In the genomic region with DNA sequence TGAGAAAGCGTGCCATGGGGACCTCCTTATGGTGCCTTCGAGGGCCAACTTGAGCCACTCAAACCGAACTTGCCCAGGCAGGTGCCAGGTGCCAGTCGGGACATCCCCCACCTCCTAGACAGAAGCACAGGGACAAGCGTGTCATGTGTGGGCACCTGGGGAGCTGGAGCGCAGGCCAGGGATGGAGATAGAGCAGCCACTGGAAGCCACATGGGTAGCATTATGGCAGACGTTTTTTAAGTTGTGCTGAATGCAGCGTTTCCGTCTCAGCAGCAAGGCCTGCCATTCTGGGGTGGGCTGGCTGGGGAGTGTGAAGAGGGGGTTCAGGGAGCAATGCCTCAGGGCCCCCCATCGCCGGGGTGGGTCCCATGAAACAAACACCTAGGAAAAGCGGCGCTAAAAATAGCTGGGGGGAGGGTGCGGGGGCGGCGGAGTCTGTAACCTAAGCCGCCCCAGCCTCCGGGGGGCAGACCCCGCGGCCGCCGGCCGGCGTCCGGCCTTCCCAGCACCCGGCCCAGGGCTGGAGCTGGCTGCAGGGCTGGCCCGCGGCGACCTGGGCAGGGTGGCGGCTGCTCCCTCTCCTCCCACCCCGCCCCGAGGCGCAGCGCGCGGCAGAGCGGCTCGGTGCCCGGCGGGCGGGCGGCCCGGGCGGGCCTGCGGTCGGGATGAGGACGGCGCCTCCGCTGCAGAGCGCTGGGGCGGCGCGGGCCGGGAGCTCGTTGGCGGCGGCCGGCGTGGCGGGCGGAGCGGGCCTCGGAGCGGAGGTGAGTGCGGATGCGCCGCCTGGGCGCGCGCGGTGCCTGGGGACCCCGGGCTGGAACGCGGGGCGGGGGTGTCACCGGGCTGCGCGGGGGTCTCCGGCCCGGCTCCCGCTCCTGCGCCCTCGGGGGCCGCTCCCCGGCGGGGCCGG, we compare ENCODE assay signal across 8 cellular contexts. TPM values are rescaled to one million over a fixed set of nuclear protein-coding genes. Genes with fewer than 3 reads are reported as not detected.
A peak's percentile ranks its signal among the peaks of the same experiment; 100 is the strongest.
DNase-seq lines count a peak whose midpoint lies in the region; ATAC-seq and TF ChIP-seq lines count a peak whose summit lies in the region.

A gene with protein sequence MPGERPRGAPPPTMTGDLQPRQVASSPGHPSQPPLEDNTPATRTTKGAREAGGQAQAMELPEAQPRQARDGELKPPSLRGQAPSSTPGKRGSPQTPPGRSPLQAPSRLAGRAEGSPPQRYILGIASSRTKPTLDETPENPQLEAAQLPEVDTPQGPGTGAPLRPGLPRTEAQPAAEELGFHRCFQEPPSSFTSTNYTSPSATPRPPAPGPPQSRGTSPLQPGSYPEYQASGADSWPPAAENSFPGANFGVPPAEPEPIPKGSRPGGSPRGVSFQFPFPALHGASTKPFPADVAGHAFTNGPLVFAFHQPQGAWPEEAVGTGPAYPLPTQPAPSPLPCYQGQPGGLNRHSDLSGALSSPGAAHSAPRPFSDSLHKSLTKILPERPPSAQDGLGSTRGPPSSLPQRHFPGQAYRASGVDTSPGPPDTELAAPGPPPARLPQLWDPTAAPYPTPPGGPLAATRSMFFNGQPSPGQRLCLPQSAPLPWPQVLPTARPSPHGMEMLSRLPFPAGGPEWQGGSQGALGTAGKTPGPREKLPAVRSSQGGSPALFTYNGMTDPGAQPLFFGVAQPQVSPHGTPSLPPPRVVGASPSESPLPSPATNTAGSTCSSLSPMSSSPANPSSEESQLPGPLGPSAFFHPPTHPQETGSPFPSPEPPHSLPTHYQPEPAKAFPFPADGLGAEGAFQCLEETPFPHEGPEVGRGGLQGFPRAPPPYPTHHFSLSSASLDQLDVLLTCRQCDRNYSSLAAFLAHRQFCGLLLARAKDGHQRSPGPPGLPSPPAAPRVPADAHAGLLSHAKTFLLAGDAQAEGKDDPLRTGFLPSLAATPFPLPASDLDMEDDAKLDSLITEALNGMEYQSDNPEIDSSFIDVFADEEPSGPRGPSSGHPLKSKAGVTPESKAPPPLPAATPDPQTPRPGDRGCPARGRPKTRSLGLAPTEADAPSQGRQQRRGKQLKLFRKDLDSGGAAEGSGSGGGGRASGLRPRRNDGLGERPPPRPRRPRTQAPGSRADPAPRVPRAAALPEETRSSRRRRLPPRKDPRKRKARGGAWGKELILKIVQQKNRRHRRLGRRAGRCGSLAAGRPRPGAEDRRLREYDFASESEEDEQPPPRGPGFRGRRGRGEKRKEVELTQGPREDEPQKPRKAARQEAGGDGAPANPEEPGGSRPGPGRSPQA (N-terminal part only) (plus strand): TSS at position 469 of the 910 bp plus-strand sequence. CDS start 44,512 bp downstream, outside the sequence.

- H2BK12ac ChIP-seq in neuronal stem cell (ENCODE audit: low read length) = no peak within 1 kb of the TSS

- H3K9ac ChIP-seq in BLaER1 = no peak within 1 kb of the TSS
- peak within 1 kb of the TSS; percentile 67 for H3K9ac ChIP-seq in neuronal stem cell (ENCODE audit: low read depth, low read length, poor library complexity)

- TF ChIP-seq EP300 in gastroesophageal sphincter (IDR thresholded peaks at IDR 0.05) = no peak

- H3K14ac ChIP-seq in neuronal stem cell (ENCODE audit: low read length) = no peak within 1 kb of the TSS

- H3K27me3 ChIP-seq in BLaER1 (peaks cover 58% of the 10 kb centered on the region), Panc1 (ENCODE audit: control insufficient read depth, insufficient read depth, low read length) (no peaks in the 10 kb centered on the region), gastroesophageal sphincter (peaks cover 74% of the 10 kb centered on the region), neuronal stem cell (ENCODE audit: control insufficient read depth in 3 of 3, insufficient read depth in 3 of 3, low read depth in 1 of 3, low read length in 3 of 3) (peaks cover 14 to 86% (median 50%) of the 10 kb centered on the region in 3 experiments)

- intact Hi-C loops in Panc1 (cut with micrococcal nuclease; ENCODE audit: unreplicated experiment) = no loop called here

- H3K9me3 ChIP-seq in BLaER1 = no peaks in the 10 kb centered on the region
- no peaks in the 10 kb centered on the region for H3K9me3 ChIP-seq in Panc1 (ENCODE audit: control insufficient read depth, insufficient read depth, low read depth, low read length)
- H3K9me3 ChIP-seq in gastroesophageal sphincter = no peaks in the 10 kb centered on the region
- H3K9me3 ChIP-seq in neuronal stem cell (replicated peaks in 1 of 2; ENCODE audit: control insufficient read depth in 2 of 2, insufficient read depth in 1 of 2, low read depth in 1 of 2, low read length in 2 of 2) = peaks cover 0 to 15% of the 10 kb centered on the region in 2 donors

- no peaks in the 10 kb centered on the region for H3K79me1 ChIP-seq in neuronal stem cell (ENCODE audit: low read depth, low read length)

- H2BK15ac ChIP-seq in neuronal stem cell (ENCODE audit: low read length) = peak within 1 kb of the TSS; percentile 2

- H3K27ac ChIP-seq in BLaER1 (no peak within 1 kb of the TSS), Panc1 (ENCODE audit: low read length) (peak within 1 kb of the TSS; percentile 39; the same call in 1 of the 2 replicates), gastroesophageal sphincter (peak within 1 kb of the TSS in 1 of 4 donors; percentile 59), neuronal stem cell (replicated peaks; ENCODE audit: low read length) (no peak within 1 kb of the TSS)

- H2BK5ac ChIP-seq in neuronal stem cell (ENCODE audit: low read length) = peak within 1 kb of the TSS; percentile 10

- POLR2A ChIA-PET in Panc1 (lab: Charles Lee) = no interaction called here

- peak within 1 kb of the TSS; percentile 43 for H2AFZ ChIP-seq in neuronal stem cell (ENCODE audit: low read length)

- H3K4me3 ChIP-seq in BLaER1 (peak within 1 kb of the TSS; percentile 57), Panc1 (ENCODE audit: low read depth in 2 of 2, low read length in 2 of 2) (peak within 1 kb of the TSS; percentile 37 to 45), gastroesophageal sphincter (peak within 1 kb of the TSS in 1 of 2 donors; percentile 55), neuronal stem cell (ENCODE audit: low read length in 2 of 2) (peak within 1 kb of the TSS in 1 of 2 donors; percentile 74)

- 31 to 100% methylated on average over 1 to 10 of the region's 87 CpGs for WGBS in gastroesophageal sphincter (ENCODE audit: low coverage in 1 of 2), 2 donors
- no CpG with 5 or more reads among the region's 87 CpGs for WGBS in neuronal stem cell (ENCODE audit: extremely low coverage in 2 of 2, insufficient read length in 2 of 2, insufficient replicate concordance in 1 of 2), 2 donors

- H2AK5ac ChIP-seq in neuronal stem cell (ENCODE audit: low read depth, low read length) = no peak within 1 kb of the TSS

- no peak for TF ChIP-seq POLR2A in gastroesophageal sphincter (IDR thresholded peaks at IDR 0.05)

- H4K8ac ChIP-seq in neuronal stem cell (ENCODE audit: low read depth, low read length) = no peak within 1 kb of the TSS

- H3K4me2 ChIP-seq in BLaER1 (peak within 1 kb of the TSS; percentile 71), neuronal stem cell (ENCODE audit: insufficient read depth, low read length, poor library complexity, severe bottlenecking) (peak within 1 kb of the TSS; percentile 94)

- BruUV-seq in Panc1 (replicated peaks; lab: Mats Ljungman, UMichigan) = no TSS peak

- peaks cover 35% of the 10 kb centered on the region for H4K20me1 ChIP-seq in BLaER1

- H3K4me1 ChIP-seq in BLaER1 (peaks cover 36% of the 10 kb centered on the region), Panc1 (ENCODE audit: control insufficient read depth, insufficient read depth, low read length) (peaks cover 2% of the 10 kb centered on the region), gastroesophageal sphincter (peaks cover 0 to 22% (median 0%) of the 10 kb centered on the region in 3 donors), neuronal stem cell (ENCODE audit: control insufficient read depth in 2 of 2, insufficient read depth in 1 of 2, low read depth in 1 of 2, low read length in 2 of 2) (peaks cover 0 to 8% of the 10 kb centered on the region in 2 donors)

- peak within 1 kb of the TSS; percentile 89 for H3K18ac ChIP-seq in neuronal stem cell (ENCODE audit: low read length)

- DNase-seq in Panc1 (ENCODE audit: low read depth, low spot score) (no peak), neuronal stem cell (ENCODE audit: low spot score) (no peak), NCI-H774 (lab: John Stamatoyannopoulos, UW) (no peak), epidermal melanocyte (ENCODE audit: insufficient read length, low spot score) (no peak), HPDE6-E6E7 (ENCODE audit: extremely low spot score) (no peak), KG1 (lab: John Stamatoyannopoulos, UW) (no peak)

- H3K36me3 ChIP-seq in BLaER1 (no peaks in the 10 kb centered on the region), Panc1 (ENCODE audit: control insufficient read depth, insufficient read depth, low read length) (no peaks in the 10 kb centered on the region), gastroesophageal sphincter (no peaks in the 10 kb centered on the region), neuronal stem cell (replicated peaks in 1 of 2; ENCODE audit: control insufficient read depth in 2 of 2, insufficient read depth in 2 of 2, low read length in 2 of 2) (peaks cover 0 to 3% of the 10 kb centered on the region in 2 donors)

- peak within 1 kb of the TSS; percentile 56 for H2BK120ac ChIP-seq in neuronal stem cell (ENCODE audit: low read depth, low read length)

- in situ Hi-C loops in Panc1 (cut with HindIII; ENCODE audit: low pct_unique_long_range_greater_than_20kb, low sequenced_read_pairs) = no loop called here

- H3K4ac ChIP-seq in neuronal stem cell (ENCODE audit: low read length) = no peak within 1 kb of the TSS

- no peak within 1 kb of the TSS for H4K91ac ChIP-seq in neuronal stem cell (ENCODE audit: low read depth, low read length, poor library complexity)

- ATAC-seq in Panc1 = peak; percentile 75
- ATAC-seq in gastroesophageal sphincter = peak; percentile 56

- CTCF ChIA-PET in Panc1 (lab: Charles Lee) = interaction anchor here (0.6 kb wide), 1 partner anchor 8 kb away, joined by 4 read pairs; no protein-coding TSS in a partner anchor

- H3K23ac ChIP-seq in neuronal stem cell (ENCODE audit: low read depth, low read length, poor library complexity) = peak within 1 kb of the TSS; percentile 5

- no peak for TF ChIP-seq CTCF in Panc1 (IDR thresholded peaks at IDR 0.05)
- no peak for TF ChIP-seq CTCF in gastroesophageal sphincter (IDR thresholded peaks at IDR 0.05)

RNA-seq across cellular contexts. Expression of the gene that starts here (rescaled TPM):
- total RNA-seq in Panc1 (2021; ENCODE audit: unreplicated experiment) (1.3 TPM), gastroesophageal sphincter (1 to 10 TPM in 3 of 4 donors, under 1 TPM in 1; 0.96 to 4.8 (median 2.1) TPM)
- 0.87 TPM for polyA plus RNA-seq in Panc1 (2012; ENCODE audit: insufficient read length)
- polyA plus RNA-seq in neuronal stem cell (2013, experiment 1 of 2) = 0.26 TPM
- polyA plus RNA-seq in neuronal stem cell (2013, experiment 2 of 2) = 0.29 TPM
